In the genomic region with DNA sequence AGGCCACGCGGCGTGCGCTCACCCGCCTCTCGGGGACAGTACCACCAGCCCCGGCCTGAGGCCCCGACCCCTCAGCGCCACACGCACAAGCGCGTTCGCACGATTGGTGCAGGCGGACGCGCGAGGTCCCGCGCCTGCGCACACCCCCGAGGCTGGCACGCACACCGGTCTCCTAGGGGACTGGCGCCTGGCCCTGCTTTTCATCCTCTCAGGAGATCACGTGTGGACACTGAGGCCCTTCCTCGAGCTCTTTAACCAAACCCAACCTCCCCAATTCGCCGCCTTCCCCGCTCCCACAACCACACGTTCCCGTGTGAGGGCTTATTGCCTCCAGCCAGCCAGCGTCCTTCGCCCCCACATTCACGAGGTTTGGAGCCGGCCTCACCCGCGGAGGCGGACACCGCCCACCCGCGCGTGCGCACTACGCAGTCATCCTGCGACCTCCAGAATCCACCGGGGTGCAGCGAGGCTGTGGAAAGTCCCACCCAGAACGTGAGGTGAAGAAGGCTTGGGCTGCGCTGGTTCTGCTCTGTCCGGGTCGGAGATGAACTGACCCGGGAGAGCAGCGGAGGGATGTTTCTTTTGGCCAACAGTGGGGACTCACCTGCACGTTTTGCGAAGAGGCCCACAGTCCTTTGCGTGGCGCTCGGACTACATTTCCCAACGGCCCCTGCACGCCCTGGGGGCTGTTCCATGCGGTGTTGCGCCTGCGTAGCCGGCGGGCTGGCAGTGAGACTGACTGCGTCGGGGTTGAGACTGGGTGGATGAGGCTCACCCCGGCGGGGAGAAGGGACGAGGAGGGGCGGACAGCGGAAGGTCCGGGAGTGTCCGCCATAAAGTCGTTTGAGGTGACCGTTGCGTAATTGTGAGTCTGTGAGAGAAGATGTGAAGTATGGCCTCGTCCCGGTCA, we compare ENCODE assay signal across 8 cellular contexts. TPM values are rescaled to one million over a fixed set of nuclear protein-coding genes. Genes with fewer than 3 reads are reported as not detected.
A peak's percentile ranks its signal among the peaks of the same experiment; 100 is the strongest.
DNase-seq lines count a peak whose midpoint lies in the region; TF ChIP-seq lines count a peak whose summit lies in the region.

No MANE protein-coding gene starts in this region.

- peak overlapping the region; percentile 14 to 65 for H2BK12ac ChIP-seq in mesenchymal stem cell (ENCODE audit: low read length in 2 of 2)

- H2BK120ac ChIP-seq in mesenchymal stem cell (ENCODE audit: low read depth, low read length): no peak overlapping the region

- no peak for TF ChIP-seq CTCF in BJ (IDR thresholded peaks at IDR 0.05; ENCODE audit: insufficient read depth, low read depth, low read length)
- TF ChIP-seq CTCF in endothelial cell (IDR thresholded peaks at IDR 0.05; ENCODE audit: unreplicated experiment): no peak

- peak overlapping the region; percentile 72 to 85 for H3K18ac ChIP-seq in mesenchymal stem cell (ENCODE audit: low read depth in 1 of 2, low read length in 2 of 2)

- H3K9me3 ChIP-seq in mesenchymal stem cell (ENCODE audit: control insufficient read depth, low read length) (peaks cover 35% of the 10 kb centered on the region), MG63 (no peaks in the 10 kb centered on the region; the same call in 1 of the 2 replicates)

- WGBS in mesenchymal stem cell: under 1% methylated on average over 80 of the region's 80 CpGs

- no peak overlapping the region for H2AK5ac ChIP-seq in mesenchymal stem cell (ENCODE audit: low read length, severe bottlenecking)

- H3K4me1 Mint-ChIP-seq in endothelial cell (ENCODE audit: unreplicated experiment): peaks cover 5% of the 10 kb centered on the region

- H3K36me3 ChIP-seq in BJ (ENCODE audit: control insufficient read depth, insufficient read depth, low read length) (no peaks in the 10 kb centered on the region), mesenchymal stem cell (ENCODE audit: control insufficient read depth in 1 of 2, insufficient read depth in 2 of 2, low read depth in 1 of 2, low read length in 2 of 2) (peaks cover 0 to 8% of the 10 kb centered on the region in 2 experiments), MG63 (no peaks in the 10 kb centered on the region)

- H3K9ac ChIP-seq in mesenchymal stem cell (ENCODE audit: low read length): peak overlapping the region; percentile 93

- H3K79me1 ChIP-seq in mesenchymal stem cell (replicated peaks; ENCODE audit: low read length, poor library complexity, severe bottlenecking): peaks cover 50% of the 10 kb centered on the region

- peak overlapping the region; percentile 94 for H4K8ac ChIP-seq in mesenchymal stem cell (ENCODE audit: low read length)

- H3K27ac ChIP-seq in mesenchymal stem cell (ENCODE audit: low read length, poor library complexity, severe bottlenecking): peak overlapping the region; percentile 85

- H2BK5ac ChIP-seq in mesenchymal stem cell (ENCODE audit: low read depth, low read length, poor library complexity, severe bottlenecking): peak overlapping the region; percentile 35

- H3K27ac Mint-ChIP-seq in endothelial cell (ENCODE audit: unreplicated experiment): peak overlapping the region; percentile 82

- CTCF ChIA-PET in BJ (lab: Yijun Ruan, JAX): no interaction called here

- no peak overlapping the region for H3K23ac ChIP-seq in mesenchymal stem cell (ENCODE audit: low read length in 2 of 2)

- H3K4me3 Mint-ChIP-seq in endothelial cell (ENCODE audit: unreplicated experiment): peak overlapping the region; percentile 97

- H3K4me1 ChIP-seq in mesenchymal stem cell (ENCODE audit: control insufficient read depth, insufficient read depth, low read depth, low read length): peaks cover 14% of the 10 kb centered on the region

- peaks cover 37% of the 10 kb centered on the region for H3K9me3 Mint-ChIP-seq in endothelial cell (ENCODE audit: unreplicated experiment)

- H3K14ac ChIP-seq in mesenchymal stem cell (ENCODE audit: low read length in 2 of 2): no peak overlapping the region

- H3K27me3 ChIP-seq in BJ (ENCODE audit: control insufficient read depth, insufficient read depth, low read length) (no peaks in the 10 kb centered on the region), mesenchymal stem cell (ENCODE audit: control insufficient read depth in 1 of 2, insufficient read depth in 1 of 2, low read length in 2 of 2) (no peaks in the 10 kb centered on the region), MG63 (no peaks in the 10 kb centered on the region)

- H4K91ac ChIP-seq in mesenchymal stem cell (ENCODE audit: low read length): peak overlapping the region; percentile 92

- H2AFZ ChIP-seq in mesenchymal stem cell (ENCODE audit: low read depth, low read length): peak overlapping the region; percentile 96

- peaks cover 14% of the 10 kb centered on the region for H3K27me3 Mint-ChIP-seq in endothelial cell (ENCODE audit: unreplicated experiment)

- peak overlapping the region; percentile 82 for H3K4me3 ChIP-seq in BJ (ENCODE audit: low read depth, low read length)
- H3K4me3 ChIP-seq in mesenchymal stem cell (ENCODE audit: insufficient read depth in 1 of 2, low read depth in 1 of 2, low read length in 2 of 2): peak overlapping the region; percentile 90 to 100
- H3K4me3 ChIP-seq in MG63: no peak overlapping the region

- peak overlapping the region; percentile 30 for H2BK15ac ChIP-seq in mesenchymal stem cell (ENCODE audit: low read depth, poor library complexity, severe bottlenecking)

- H3K4ac ChIP-seq in mesenchymal stem cell (ENCODE audit: low read depth in 1 of 2, low read length in 2 of 2): peak overlapping the region in 1 of 2 experiments; percentile 40

- H3K36me3 Mint-ChIP-seq in endothelial cell (ENCODE audit: low read depth, unreplicated experiment): peaks cover 16% of the 10 kb centered on the region

- H3K4me2 ChIP-seq in mesenchymal stem cell (ENCODE audit: low read length, poor library complexity, severe bottlenecking): peak overlapping the region; percentile 89

- POLR2A ChIA-PET in BJ (lab: Charles Lee): interaction anchor here (0.6 kb wide), 1 partner anchor 62 kb away, joined by 15 read pairs; no protein-coding TSS in a partner anchor

- DNase-seq in BJ (ENCODE audit: low read depth) (peak; percentile 63), NCI-H1930 (lab: John Stamatoyannopoulos, UW) (peak; percentile 92 to 93), endothelial cell (ENCODE audit: low spot score) (peak; percentile 73), mesenchymal stem cell (peak; percentile 95), MG63 (no peak), NCI-H1436 (lab: John Stamatoyannopoulos, UW) (no peak)
- DNase-seq in activated CD8-positive, alpha-beta memory T cell treated with anti-CD3 and anti-CD28 coated beads for 24 hours: peak; percentile 89
- DNase-seq in stimulated activated CD8-positive, alpha-beta memory T cell treated with anti-CD3 and anti-CD28 coated beads, Interleukin-12 subunit alpha, Interleukin-12 subunit beta, amount 100 ng/mL, for 4 hours (ENCODE audit: low read depth): peak; percentile 53

RNA-seq across cellular contexts. Expression of gene ZNF667, which starts 0.5 kb away (rescaled TPM):
- 1.9 and 3.2 TPM in 2 replicates for polyA plus RNA-seq in BJ (2011; rRNA removed)
- 1.7 and 1.9 TPM in 2 replicates for polyA minus RNA-seq in BJ (2011; rRNA and poly(A)+ RNA removed)
- total RNA-seq in endothelial cell (ENCODE audit: unreplicated experiment): 3.4 TPM
- 2.7 TPM for polyA plus RNA-seq in mesenchymal stem cell (2013, experiment 1 of 2)
- polyA plus RNA-seq in mesenchymal stem cell (2013, experiment 2 of 2): 2.3 TPM
- total RNA-seq in MG63 (2014; rRNA removed; shearing (Covaris generic); ENCODE audit: low replicate concordance): not detected in 2 replicates

RNA-seq across cellular contexts. Expression of gene ZNF471, which starts 30.0 kb away (rescaled TPM):
- 2.2 and 3.6 TPM in 2 replicates for polyA plus RNA-seq in BJ (2011; rRNA removed)
- 1.6 and 2.6 TPM in 2 replicates for polyA minus RNA-seq in BJ (2011; rRNA and poly(A)+ RNA removed)
- 2.6 TPM for total RNA-seq in endothelial cell (ENCODE audit: unreplicated experiment)
- polyA plus RNA-seq in mesenchymal stem cell (2013, experiment 1 of 2): 1.4 TPM
- 1.4 TPM for polyA plus RNA-seq in mesenchymal stem cell (2013, experiment 2 of 2)
- total RNA-seq in MG63 (2014; rRNA removed; shearing (Covaris generic); ENCODE audit: low replicate concordance): not detected in 2 replicates

Comparison
In these comparisons a context has a peak if more than half of its experiments do, and no peak if none do; other contexts are left out.
1. DNase-seq: peak in BJ (single experiment), NCI-H1930 (2 of 2), activated CD8-positive, alpha-beta memory T cell treated with anti-CD3 and anti-CD28 coated beads for 24 hours (single experiment), endothelial cell (single experiment), mesenchymal stem cell (single experiment) and stimulated activated CD8-positive, alpha-beta memory T cell treated with anti-CD3 and anti-CD28 coated beads, Interleukin-12 subunit alpha, Interleukin-12 subunit beta, amount 100 ng/mL, for 4 hours (single experiment); none in MG63 (single experiment) and NCI-H1436 (single experiment).